1 cellular context compared by ENCODE assay signal in the genomic region with DNA sequence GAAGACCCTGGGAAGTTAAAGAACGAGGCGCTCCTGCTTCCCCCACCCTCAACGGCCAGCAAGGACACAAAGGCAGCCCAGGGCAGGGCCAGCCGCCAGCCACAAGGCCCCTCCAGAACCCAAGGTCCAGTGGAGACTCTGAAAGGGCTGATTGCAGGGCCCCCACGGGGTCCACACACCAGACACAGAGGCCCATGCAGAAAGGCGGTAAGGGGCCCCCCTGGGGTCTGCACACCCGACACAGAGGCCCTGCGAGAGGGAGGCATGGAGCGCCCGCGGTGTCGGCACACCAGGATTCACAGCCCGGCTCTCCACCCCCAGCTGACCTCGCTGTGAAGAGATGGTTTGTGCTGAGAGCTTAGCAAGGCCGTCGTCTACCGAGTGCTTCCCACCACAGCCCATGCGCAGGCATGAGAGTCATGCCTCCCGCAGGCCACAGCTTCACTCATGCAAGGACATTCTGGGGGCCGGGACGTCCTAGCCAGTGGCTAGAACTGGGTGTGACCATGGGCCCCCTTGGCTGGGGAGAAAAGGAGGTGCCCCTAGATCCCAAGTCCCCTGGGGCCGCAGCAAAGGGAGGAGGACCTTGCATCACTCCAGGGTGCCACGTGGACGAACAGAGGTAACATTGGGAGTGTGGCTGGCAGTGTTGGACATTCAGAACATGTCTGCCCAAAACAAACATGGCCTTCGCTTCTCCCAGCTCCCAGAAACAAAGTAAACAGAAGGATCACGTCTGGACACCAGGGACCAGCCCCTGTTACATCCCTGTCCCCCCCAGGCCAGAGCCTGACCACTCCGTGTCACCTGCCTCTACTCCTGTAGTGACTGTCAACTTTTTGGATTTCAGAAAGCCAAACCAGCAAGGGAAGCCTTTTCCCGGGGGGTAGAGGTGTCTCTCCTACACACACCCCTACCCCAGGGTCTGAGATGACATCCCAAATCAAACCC.
TF ChIP-seq lines count a peak whose summit lies in the region.

No MANE protein-coding gene starts in this region.

TF ChIP-seq in HepG2, 621 proteins besides CTCF, POLR2A, EP300 and RAD21 (continued from another document and continues in another):
- TF ChIP-seq MBD4 (IDR thresholded peaks at IDR 0.05; ENCODE audit: borderline replicate concordance, low read length) (no peak), XBP1 (CRISPR knock-in tag; IDR thresholded peaks at IDR 0.05) (no peak), ZNF660 (CRISPR knock-in tag; IDR thresholded peaks at IDR 0.05; ENCODE audit: borderline replicate concordance, low read depth) (no peak), ZNF136 (CRISPR knock-in tag; IDR thresholded peaks at IDR 0.05; ENCODE audit: low read depth) (no peak), RBM22 (optimal IDR thresholded peaks at IDR 0.05; ENCODE audit: low read length) (no peak), NAIF1 (CRISPR knock-in tag; IDR thresholded peaks at IDR 0.05; ENCODE audit: borderline replicate concordance) (no peak), ZNF234 (CRISPR knock-in tag; conservative IDR thresholded peaks at IDR 0.05) (no peak), ZKSCAN8 (CRISPR knock-in tag; IDR thresholded peaks at IDR 0.05; ENCODE audit: borderline replicate concordance) (no peak), CEBPB (IDR thresholded peaks at IDR 0.05; ENCODE audit: borderline replicate concordance, low read depth, low read length) (peak; percentile 84), YEATS2 (CRISPR knock-in tag; IDR thresholded peaks at IDR 0.05; ENCODE audit: borderline replicate concordance) (peak; percentile 26; the same call in 1 of the 2 replicates), PAF1 (CRISPR knock-in tag; IDR thresholded peaks at IDR 0.05) (no peak; the same call in 1 of the 2 replicates), RXRA (CRISPR knock-in tag; IDR thresholded peaks at IDR 0.05) (peak; percentile 55; the same call in 1 of the 2 replicates), ZC3H4 (CRISPR knock-in tag; IDR thresholded peaks at IDR 0.05; ENCODE audit: borderline replicate concordance) (no peak), CEBPG (CRISPR knock-in tag; IDR thresholded peaks at IDR 0.05) (peak; percentile 96), ZNF446 (CRISPR knock-in tag; IDR thresholded peaks at IDR 0.05) (no peak), ZMYM3 (CRISPR knock-in tag; IDR thresholded peaks at IDR 0.05) (peak; percentile 38; the same call in 1 of the 2 replicates), ZFP36 (IDR thresholded peaks at IDR 0.05; ENCODE audit: borderline replicate concordance, low read depth, low read length, partially characterized antibody) (no peak), DMAP1 (CRISPR knock-in tag; IDR thresholded peaks at IDR 0.05) (peak; percentile 93), ZNF737 (CRISPR knock-in tag; IDR thresholded peaks at IDR 0.05; ENCODE audit: borderline replicate concordance) (no peak), KDM4B (CRISPR knock-in tag; IDR thresholded peaks at IDR 0.05) (0 out of 2 replicates have a peak, but pooled peaks have one; percentile 74), GPN1 (CRISPR knock-in tag; IDR thresholded peaks at IDR 0.05; ENCODE audit: borderline replicate concordance) (no peak), ZNF772 (CRISPR knock-in tag; IDR thresholded peaks at IDR 0.05) (no peak), ZNF350 (CRISPR knock-in tag; IDR thresholded peaks at IDR 0.05; ENCODE audit: borderline replicate concordance, low read depth) (peak; percentile 92; the same call in 1 of the 2 replicates), ZNF780A (CRISPR knock-in tag; IDR thresholded peaks at IDR 0.05) (no peak), U2AF1 (optimal IDR thresholded peaks at IDR 0.05; ENCODE audit: low read depth, low read length) (no peak), ZNF775 (CRISPR knock-in tag; IDR thresholded peaks at IDR 0.05; ENCODE audit: borderline replicate concordance) (no peak), SALL2 (CRISPR knock-in tag; IDR thresholded peaks at IDR 0.05) (no peak), REL (CRISPR knock-in tag; conservative IDR thresholded peaks at IDR 0.05) (0 out of 2 replicates have a peak, but pooled peaks have one; percentile 44), ZBTB21 (CRISPR knock-in tag; IDR thresholded peaks at IDR 0.05) (no peak), NONO (IDR thresholded peaks at IDR 0.05) (no peak), NONO (CRISPR knock-in tag; conservative IDR thresholded peaks at IDR 0.05) (no peak; the same call in none of the 2 replicates), FIP1L1 (IDR thresholded peaks at IDR 0.05; ENCODE audit: borderline replicate concordance, insufficient read depth, low read depth, low read length) (no peak), MYNN (CRISPR knock-in tag; IDR thresholded peaks at IDR 0.05; ENCODE audit: low read depth) (no peak), SOX6 (IDR thresholded peaks at IDR 0.05) (no peak), SOX6 (CRISPR knock-in tag; IDR thresholded peaks at IDR 0.05) (peak; percentile 86), ZNF30 (CRISPR knock-in tag; IDR thresholded peaks at IDR 0.05) (no peak), NFYC (CRISPR knock-in tag; IDR thresholded peaks at IDR 0.05) (no peak), ZNF724P (CRISPR knock-in tag; IDR thresholded peaks at IDR 0.05; ENCODE audit: borderline replicate concordance) (0 out of 2 replicates have a peak, but pooled peaks have one; percentile 73), GTF3A (CRISPR knock-in tag; conservative IDR thresholded peaks at IDR 0.05) (no peak), SMAD9 (CRISPR knock-in tag; IDR thresholded peaks at IDR 0.05) (no peak), KDM1A (CRISPR knock-in tag; IDR thresholded peaks at IDR 0.05) (0 out of 2 replicates have a peak, but pooled peaks have one; percentile 21), MAFF (IDR thresholded peaks at IDR 0.05; ENCODE audit: low read depth, low read length) (no peak)
- TF ChIP-seq, protein P1, sequence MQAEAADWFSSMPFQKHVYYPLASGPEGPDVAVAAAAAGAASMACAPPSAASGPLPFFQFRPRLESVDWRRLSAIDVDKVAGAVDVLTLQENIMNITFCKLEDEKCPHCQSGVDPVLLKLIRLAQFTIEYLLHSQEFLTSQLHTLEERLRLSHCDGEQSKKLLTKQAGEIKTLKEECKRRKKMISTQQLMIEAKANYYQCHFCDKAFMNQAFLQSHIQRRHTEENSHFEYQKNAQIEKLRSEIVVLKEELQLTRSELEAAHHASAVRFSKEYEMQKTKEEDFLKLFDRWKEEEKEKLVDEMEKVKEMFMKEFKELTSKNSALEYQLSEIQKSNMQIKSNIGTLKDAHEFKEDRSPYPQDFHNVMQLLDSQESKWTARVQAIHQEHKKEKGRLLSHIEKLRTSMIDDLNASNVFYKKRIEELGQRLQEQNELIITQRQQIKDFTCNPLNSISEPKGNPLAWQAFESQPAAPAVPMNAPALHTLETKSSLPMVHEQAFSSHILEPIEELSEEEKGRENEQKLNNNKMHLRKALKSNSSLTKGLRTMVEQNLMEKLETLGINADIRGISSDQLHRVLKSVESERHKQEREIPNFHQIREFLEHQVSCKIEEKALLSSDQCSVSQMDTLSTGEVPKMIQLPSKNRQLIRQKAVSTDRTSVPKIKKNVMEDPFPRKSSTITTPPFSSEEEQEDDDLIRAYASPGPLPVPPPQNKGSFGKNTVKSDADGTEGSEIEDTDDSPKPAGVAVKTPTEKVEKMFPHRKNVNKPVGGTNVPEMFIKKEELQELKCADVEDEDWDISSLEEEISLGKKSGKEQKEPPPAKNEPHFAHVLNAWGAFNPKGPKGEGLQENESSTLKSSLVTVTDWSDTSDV (CRISPR knock-in tag; IDR thresholded peaks at IDR 0.05), result no peak
- TF ChIP-seq, protein P2, sequence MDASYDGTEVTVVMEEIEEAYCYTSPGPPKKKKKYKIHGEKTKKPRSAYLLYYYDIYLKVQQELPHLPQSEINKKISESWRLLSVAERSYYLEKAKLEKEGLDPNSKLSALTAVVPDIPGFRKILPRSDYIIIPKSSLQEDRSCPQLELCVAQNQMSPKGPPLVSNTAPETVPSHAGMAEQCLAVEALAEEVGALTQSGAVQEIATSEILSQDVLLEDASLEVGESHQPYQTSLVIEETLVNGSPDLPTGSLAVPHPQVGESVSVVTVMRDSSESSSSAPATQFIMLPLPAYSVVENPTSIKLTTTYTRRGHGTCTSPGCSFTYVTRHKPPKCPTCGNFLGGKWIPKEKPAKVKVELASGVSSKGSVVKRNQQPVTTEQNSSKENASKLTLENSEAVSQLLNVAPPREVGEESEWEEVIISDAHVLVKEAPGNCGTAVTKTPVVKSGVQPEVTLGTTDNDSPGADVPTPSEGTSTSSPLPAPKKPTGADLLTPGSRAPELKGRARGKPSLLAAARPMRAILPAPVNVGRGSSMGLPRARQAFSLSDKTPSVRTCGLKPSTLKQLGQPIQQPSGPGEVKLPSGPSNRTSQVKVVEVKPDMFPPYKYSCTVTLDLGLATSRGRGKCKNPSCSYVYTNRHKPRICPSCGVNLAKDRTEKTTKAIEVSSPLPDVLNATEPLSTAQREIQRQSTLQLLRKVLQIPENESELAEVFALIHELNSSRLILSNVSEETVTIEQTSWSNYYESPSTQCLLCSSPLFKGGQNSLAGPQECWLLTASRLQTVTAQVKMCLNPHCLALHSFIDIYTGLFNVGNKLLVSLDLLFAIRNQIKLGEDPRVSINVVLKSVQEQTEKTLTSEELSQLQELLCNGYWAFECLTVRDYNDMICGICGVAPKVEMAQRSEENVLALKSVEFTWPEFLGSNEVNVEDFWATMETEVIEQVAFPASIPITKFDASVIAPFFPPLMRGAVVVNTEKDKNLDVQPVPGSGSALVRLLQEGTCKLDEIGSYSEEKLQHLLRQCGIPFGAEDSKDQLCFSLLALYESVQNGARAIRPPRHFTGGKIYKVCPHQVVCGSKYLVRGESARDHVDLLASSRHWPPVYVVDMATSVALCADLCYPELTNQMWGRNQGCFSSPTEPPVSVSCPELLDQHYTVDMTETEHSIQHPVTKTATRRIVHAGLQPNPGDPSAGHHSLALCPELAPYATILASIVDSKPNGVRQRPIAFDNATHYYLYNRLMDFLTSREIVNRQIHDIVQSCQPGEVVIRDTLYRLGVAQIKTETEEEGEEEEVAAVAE (CRISPR knock-in tag; IDR thresholded peaks at IDR 0.05; ENCODE audit: borderline replicate concordance), result no peak
- TF ChIP-seq, protein P3, sequence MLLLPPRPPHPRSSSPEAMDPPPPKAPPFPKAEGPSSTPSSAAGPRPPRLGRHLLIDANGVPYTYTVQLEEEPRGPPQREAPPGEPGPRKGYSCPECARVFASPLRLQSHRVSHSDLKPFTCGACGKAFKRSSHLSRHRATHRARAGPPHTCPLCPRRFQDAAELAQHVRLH (CRISPR knock-in tag; IDR thresholded peaks at IDR 0.05; ENCODE audit: borderline replicate concordance, low read depth), result peak; percentile 60; the same call in 1 of the 2 replicates
- TF ChIP-seq, protein P4, sequence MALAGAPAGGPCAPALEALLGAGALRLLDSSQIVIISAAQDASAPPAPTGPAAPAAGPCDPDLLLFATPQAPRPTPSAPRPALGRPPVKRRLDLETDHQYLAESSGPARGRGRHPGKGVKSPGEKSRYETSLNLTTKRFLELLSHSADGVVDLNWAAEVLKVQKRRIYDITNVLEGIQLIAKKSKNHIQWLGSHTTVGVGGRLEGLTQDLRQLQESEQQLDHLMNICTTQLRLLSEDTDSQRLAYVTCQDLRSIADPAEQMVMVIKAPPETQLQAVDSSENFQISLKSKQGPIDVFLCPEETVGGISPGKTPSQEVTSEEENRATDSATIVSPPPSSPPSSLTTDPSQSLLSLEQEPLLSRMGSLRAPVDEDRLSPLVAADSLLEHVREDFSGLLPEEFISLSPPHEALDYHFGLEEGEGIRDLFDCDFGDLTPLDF (CRISPR knock-in tag; IDR thresholded peaks at IDR 0.05), result no peak
- TF ChIP-seq, protein P5, sequence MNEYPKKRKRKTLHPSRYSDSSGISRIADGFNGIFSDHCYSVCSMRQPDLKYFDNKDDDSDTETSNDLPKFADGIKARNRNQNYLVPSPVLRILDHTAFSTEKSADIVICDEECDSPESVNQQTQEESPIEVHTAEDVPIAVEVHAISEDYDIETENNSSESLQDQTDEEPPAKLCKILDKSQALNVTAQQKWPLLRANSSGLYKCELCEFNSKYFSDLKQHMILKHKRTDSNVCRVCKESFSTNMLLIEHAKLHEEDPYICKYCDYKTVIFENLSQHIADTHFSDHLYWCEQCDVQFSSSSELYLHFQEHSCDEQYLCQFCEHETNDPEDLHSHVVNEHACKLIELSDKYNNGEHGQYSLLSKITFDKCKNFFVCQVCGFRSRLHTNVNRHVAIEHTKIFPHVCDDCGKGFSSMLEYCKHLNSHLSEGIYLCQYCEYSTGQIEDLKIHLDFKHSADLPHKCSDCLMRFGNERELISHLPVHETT (CRISPR knock-in tag; conservative IDR thresholded peaks at IDR 0.05), result no peak
- TF ChIP-seq, protein P6, sequence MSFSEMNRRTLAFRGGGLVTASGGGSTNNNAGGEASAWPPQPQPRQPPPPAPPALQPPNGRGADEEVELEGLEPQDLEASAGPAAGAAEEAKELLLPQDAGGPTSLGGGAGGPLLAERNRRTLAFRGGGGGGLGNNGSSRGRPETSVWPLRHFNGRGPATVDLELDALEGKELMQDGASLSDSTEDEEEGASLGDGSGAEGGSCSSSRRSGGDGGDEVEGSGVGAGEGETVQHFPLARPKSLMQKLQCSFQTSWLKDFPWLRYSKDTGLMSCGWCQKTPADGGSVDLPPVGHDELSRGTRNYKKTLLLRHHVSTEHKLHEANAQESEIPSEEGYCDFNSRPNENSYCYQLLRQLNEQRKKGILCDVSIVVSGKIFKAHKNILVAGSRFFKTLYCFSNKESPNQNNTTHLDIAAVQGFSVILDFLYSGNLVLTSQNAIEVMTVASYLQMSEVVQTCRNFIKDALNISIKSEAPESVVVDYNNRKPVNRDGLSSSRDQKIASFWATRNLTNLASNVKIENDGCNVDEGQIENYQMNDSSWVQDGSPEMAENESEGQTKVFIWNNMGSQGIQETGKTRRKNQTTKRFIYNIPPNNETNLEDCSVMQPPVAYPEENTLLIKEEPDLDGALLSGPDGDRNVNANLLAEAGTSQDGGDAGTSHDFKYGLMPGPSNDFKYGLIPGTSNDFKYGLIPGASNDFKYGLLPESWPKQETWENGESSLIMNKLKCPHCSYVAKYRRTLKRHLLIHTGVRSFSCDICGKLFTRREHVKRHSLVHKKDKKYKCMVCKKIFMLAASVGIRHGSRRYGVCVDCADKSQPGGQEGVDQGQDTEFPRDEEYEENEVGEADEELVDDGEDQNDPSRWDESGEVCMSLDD (CRISPR knock-in tag; IDR thresholded peaks at IDR 0.05; ENCODE audit: borderline replicate concordance), result peak; percentile 81; the same call in 1 of the 2 replicates
- TF ChIP-seq, protein P7, sequence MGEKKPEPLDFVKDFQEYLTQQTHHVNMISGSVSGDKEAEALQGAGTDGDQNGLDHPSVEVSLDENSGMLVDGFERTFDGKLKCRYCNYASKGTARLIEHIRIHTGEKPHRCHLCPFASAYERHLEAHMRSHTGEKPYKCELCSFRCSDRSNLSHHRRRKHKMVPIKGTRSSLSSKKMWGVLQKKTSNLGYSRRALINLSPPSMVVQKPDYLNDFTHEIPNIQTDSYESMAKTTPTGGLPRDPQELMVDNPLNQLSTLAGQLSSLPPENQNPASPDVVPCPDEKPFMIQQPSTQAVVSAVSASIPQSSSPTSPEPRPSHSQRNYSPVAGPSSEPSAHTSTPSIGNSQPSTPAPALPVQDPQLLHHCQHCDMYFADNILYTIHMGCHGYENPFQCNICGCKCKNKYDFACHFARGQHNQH (CRISPR knock-in tag; IDR thresholded peaks at IDR 0.05), result peak; percentile 70; the same call in 1 of the 2 replicates
- TF ChIP-seq, protein P8, sequence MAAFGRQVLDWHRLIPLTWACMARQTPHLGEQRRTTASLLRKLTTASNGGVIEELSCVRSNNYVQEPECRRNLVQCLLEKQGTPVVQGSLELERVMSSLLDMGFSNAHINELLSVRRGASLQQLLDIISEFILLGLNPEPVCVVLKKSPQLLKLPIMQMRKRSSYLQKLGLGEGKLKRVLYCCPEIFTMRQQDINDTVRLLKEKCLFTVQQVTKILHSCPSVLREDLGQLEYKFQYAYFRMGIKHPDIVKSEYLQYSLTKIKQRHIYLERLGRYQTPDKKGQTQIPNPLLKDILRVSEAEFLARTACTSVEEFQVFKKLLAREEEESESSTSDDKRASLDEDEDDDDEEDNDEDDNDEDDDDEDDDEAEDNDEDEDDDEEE (CRISPR knock-in tag; IDR thresholded peaks at IDR 0.05), result no peak
